8 cellular contexts compared by ENCODE assay signal in the genomic region with DNA sequence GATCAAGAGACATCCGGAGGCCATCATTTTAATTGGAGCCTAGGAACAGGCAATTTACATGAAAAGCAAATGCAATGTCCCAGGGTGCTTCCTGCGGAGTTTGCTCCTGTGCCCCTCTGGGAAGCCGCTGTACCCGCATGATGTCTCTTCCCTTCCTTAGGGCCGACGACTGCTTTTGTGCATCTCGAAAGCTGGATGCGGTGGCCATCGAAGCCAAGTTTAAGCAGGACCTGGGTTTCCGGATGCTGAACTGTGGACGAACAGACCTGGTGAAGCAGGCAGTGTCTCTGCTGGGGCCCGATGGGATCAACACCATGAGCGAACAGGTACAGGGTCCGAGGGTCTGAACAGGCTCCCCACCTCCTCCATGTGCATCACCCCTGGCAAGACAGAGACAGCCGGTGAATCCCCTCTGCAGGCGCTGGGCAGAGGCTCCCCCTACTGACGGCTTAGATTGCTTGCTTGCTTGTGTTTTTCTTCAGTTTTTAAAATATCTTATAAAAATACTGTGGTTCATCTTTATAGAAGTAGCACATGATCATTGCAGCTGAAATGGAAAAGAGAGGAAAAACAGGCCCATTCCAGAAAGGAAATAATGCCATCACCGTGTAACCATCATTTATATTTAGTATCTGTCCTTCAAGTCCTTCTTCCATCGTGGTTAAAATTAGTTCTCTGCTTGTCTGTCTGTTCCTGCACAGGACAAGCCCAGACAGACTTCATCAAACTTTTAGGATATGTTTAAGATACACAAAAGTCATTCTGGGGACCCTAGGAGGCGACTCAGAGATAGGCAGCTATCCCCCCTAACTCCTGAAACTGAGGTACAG.
DNase-seq lines count a peak whose midpoint lies in the region; ATAC-seq, FAIRE-seq and TF ChIP-seq lines count a peak whose summit lies in the region.

No MANE protein-coding gene starts in this region.

- H3K9me3 Mint-ChIP-seq in stimulated activated memory B cell treated with anti-CD40 and anti-IgM and Interleukin-4, amounts not matched to agents 10 μg/mL and 1 μg/mL and 100 μg/mL, for 72 hours, result no peaks in the 10 kb centered on the region

- H3K36me3 ChIP-seq in MM.1S (replicated peaks; ENCODE audit: insufficient read depth, low read length), result no peaks in the 10 kb centered on the region
- no peaks in the 10 kb centered on the region for H3K36me3 ChIP-seq in adipocyte (ENCODE audit: control insufficient read depth, insufficient read depth, low read length, severe bottlenecking)
- no peaks in the 10 kb centered on the region for H3K36me3 ChIP-seq in kidney (ENCODE audit: control insufficient read depth in 1 of 2, insufficient read depth in 2 of 2, low read length in 2 of 2)
- H3K36me3 ChIP-seq in tibial nerve, result no peaks in the 10 kb centered on the region

- no peak for FAIRE-seq in kidney (lab: Jason Lieb, UNC)

- H3K9me2 ChIP-seq in MM.1S (replicated peaks; ENCODE audit: insufficient read depth, low read length), result no peaks in the 10 kb centered on the region

- no peaks in the 10 kb centered on the region for H3K4me1 Mint-ChIP-seq in stimulated activated memory B cell treated with anti-CD40 and anti-IgM and Interleukin-4, amounts not matched to agents 10 μg/mL and 1 μg/mL and 100 μg/mL, for 72 hours

- H3K9ac ChIP-seq in MM.1S (ENCODE audit: low read length), result no peak overlapping the region
- H3K9ac ChIP-seq in adipocyte (ENCODE audit: low read length), result no peak overlapping the region
- no peak overlapping the region for H3K9ac ChIP-seq in kidney (ENCODE audit: low read length in 2 of 2)

- H4K20me1 ChIP-seq in MM.1S (ENCODE audit: insufficient read depth, low read length), result no peaks in the 10 kb centered on the region

- TF ChIP-seq CTCF in MM.1S (IDR thresholded peaks at IDR 0.05; ENCODE audit: low read length) (peak; percentile 64), kidney (IDR thresholded peaks at IDR 0.05; ENCODE audit: borderline replicate concordance, extremely low read depth, insufficient read depth) (peak; percentile 25), tibial nerve (IDR thresholded peaks at IDR 0.05) (peak in 3 of 5 experiments; percentile 15 to 37 (median 18))

- no peaks in the 10 kb centered on the region for H3K27me3 Mint-ChIP-seq in stimulated activated memory B cell treated with anti-CD40 and anti-IgM and Interleukin-4, amounts not matched to agents 10 μg/mL and 1 μg/mL and 100 μg/mL, for 72 hours

- TF ChIP-seq EP300 in tibial nerve (IDR thresholded peaks at IDR 0.05), result no peak

- WGBS in tibial nerve, 2 donors, result 52 to 55% methylated on average over 20 of the region's 20 CpGs

- no peak for ATAC-seq in stimulated activated memory B cell treated with anti-CD40 and anti-IgM and Interleukin-4, amounts not matched to agents 10 μg/mL and 1 μg/mL and 100 μg/mL, for 72 hours

- no peak overlapping the region for H3K4me3 Mint-ChIP-seq in stimulated activated memory B cell treated with anti-CD40 and anti-IgM and Interleukin-4, amounts not matched to agents 10 μg/mL and 1 μg/mL and 100 μg/mL, for 72 hours

- DNase-seq in activated CD8-positive, alpha-beta memory T cell treated with anti-CD3 and anti-CD28 coated beads, Interleukin-2, amount 50 U/mL, for 48 hours, result peak; percentile 59
- no peak for DNase-seq in activated CD8-positive, alpha-beta memory T cell treated with anti-CD3 and anti-CD28 coated beads for 24 hours
- DNase-seq in MM.1S (peak; percentile 44), adipocyte (ENCODE audit: low read depth) (peak; percentile 63), kidney (no peak), tibial nerve (ENCODE audit: low spot score in 2 of 2) (no peak), cerebellum (ENCODE audit: low spot score) (no peak)

- intact Hi-C loops in kidney (cut with DNase I), result no loop called here

- H3K4me2 ChIP-seq in MM.1S (ENCODE audit: low read depth, low read length), result no peak overlapping the region

- H3K27me3 ChIP-seq in MM.1S (replicated peaks; ENCODE audit: insufficient read depth, low read length) (no peaks in the 10 kb centered on the region), adipocyte (replicated peaks; ENCODE audit: control insufficient read depth, insufficient read depth, low read length) (peaks cover 5% of the 10 kb centered on the region), tibial nerve (no peaks in the 10 kb centered on the region)

- no peak overlapping the region for H3K27ac Mint-ChIP-seq in stimulated activated memory B cell treated with anti-CD40 and anti-IgM and Interleukin-4, amounts not matched to agents 10 μg/mL and 1 μg/mL and 100 μg/mL, for 72 hours

- no peak for TF ChIP-seq POLR2A in tibial nerve (IDR thresholded peaks at IDR 0.05)

- no peaks in the 10 kb centered on the region for H3F3A ChIP-seq in MM.1S (ENCODE audit: insufficient read depth, low read length)

- no peaks in the 10 kb centered on the region for H3K36me3 Mint-ChIP-seq in stimulated activated memory B cell treated with anti-CD40 and anti-IgM and Interleukin-4, amounts not matched to agents 10 μg/mL and 1 μg/mL and 100 μg/mL, for 72 hours

- H3K9me3 ChIP-seq in MM.1S (replicated peaks; ENCODE audit: insufficient read depth, low read length), result no peaks in the 10 kb centered on the region
- H3K9me3 ChIP-seq in adipocyte (ENCODE audit: control insufficient read depth, low read length), result no peaks in the 10 kb centered on the region
- H3K9me3 ChIP-seq in kidney (ENCODE audit: control insufficient read depth in 1 of 2, low read length in 2 of 2), result no peaks in the 10 kb centered on the region
- no peaks in the 10 kb centered on the region for H3K9me3 ChIP-seq in tibial nerve

- H3K27ac ChIP-seq in MM.1S (ENCODE audit: low read length), result no peak overlapping the region
- H3K27ac ChIP-seq in kidney (ENCODE audit: low read depth in 2 of 2, low read length in 2 of 2), result no peak overlapping the region
- no peak overlapping the region for H3K27ac ChIP-seq in tibial nerve

- H3K4me1 ChIP-seq in MM.1S (ENCODE audit: low read length) (no peaks in the 10 kb centered on the region), adipocyte (ENCODE audit: control insufficient read depth, insufficient read depth, low read length) (no peaks in the 10 kb centered on the region), kidney (ENCODE audit: control insufficient read depth in 1 of 2, insufficient read depth in 1 of 2, low read depth in 1 of 2, low read length in 2 of 2) (no peaks in the 10 kb centered on the region), tibial nerve (no peaks in the 10 kb centered on the region)

- no peaks in the 10 kb centered on the region for H3K79me2 ChIP-seq in MM.1S (ENCODE audit: low read length)

- no peak overlapping the region for H3K4me3 ChIP-seq in MM.1S (ENCODE audit: low read length)
- no peak overlapping the region for H3K4me3 ChIP-seq in adipocyte (ENCODE audit: low read length)
- H3K4me3 ChIP-seq in kidney (ENCODE audit: low read length in 2 of 2), result no peak overlapping the region
- no peak overlapping the region for H3K4me3 ChIP-seq in tibial nerve

- H2AFZ ChIP-seq in MM.1S (ENCODE audit: low read length), result peak overlapping the region; percentile 28; the same call in 1 of the 2 replicates

Comparison
In these comparisons a context has a peak if more than half of its experiments do, and no peak if none do; other contexts are left out.
1. DNase-seq: peak in activated CD8-positive, alpha-beta memory T cell treated with anti-CD3 and anti-CD28 coated beads, Interleukin-2, amount 50 U/mL, for 48 hours (single experiment), MM.1S (single experiment) and adipocyte (single experiment); none in activated CD8-positive, alpha-beta memory T cell treated with anti-CD3 and anti-CD28 coated beads for 24 hours (single experiment), kidney (single experiment), tibial nerve (0 of 2) and cerebellum (single experiment).
2. Peak in every context shown above with its lines, with median percentiles within 50 percentile points of each other: CTCF ChIP-seq.